ENCODE assay signal across 8 cellular contexts in the genomic region with DNA sequence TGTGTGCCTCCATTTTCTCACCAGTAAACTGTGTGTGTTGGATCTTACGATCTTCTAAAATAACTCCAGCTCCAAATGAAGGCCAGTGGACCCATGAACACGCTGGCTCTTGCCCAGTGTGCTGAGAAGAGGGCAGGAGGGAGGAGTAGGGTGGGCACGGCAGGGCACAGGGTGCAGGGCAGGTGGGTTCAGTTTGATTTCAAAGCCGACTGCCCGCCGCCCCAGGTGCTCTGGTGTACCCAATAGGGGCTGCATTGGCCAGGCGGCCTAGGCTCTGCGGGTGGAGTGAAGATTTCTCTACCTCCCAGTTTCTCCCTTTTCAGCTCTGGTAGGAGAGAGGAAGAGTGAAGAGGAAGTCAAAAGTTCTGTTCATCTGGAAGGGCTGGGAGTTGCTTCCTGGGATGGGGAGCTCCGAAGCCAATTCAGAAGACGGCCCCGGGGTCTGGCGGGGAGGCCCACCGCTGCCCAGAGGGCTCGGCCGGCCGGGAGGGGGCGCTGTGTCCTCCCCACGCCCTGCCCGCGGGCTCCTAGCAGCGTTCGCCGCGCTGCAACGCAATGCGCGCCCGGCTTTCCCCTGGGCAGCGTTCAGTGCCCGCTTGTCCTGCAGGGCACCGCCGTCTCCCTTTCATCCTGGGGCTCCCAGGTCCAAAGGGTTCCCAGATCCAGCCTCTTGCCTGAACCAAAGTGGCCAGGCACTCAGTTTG. TPM values are rescaled to one million over a fixed set of nuclear protein-coding genes. Genes with fewer than 3 reads are reported as not detected.
DNase-seq lines count a peak whose midpoint lies in the region; ATAC-seq, FAIRE-seq and TF ChIP-seq lines count a peak whose summit lies in the region.

No MANE protein-coding gene starts in this region.

- H3K27me3 ChIP-seq in cardiac muscle cell (peaks cover 82% of the 10 kb centered on the region), H1 (replicated peaks in 1 of 4; ENCODE audit: control insufficient read depth in 3 of 4, extremely low read depth in 1 of 4, insufficient read depth in 3 of 4, low read length in 3 of 4) (peaks cover 12 to 57% (median 49%) of the 10 kb centered on the region in 4 experiments), neuronal stem cell (ENCODE audit: control insufficient read depth in 3 of 3, insufficient read depth in 3 of 3, low read depth in 1 of 3, low read length in 3 of 3) (peaks cover 0 to 70% (median 27%) of the 10 kb centered on the region in 3 experiments)

- TF ChIP-seq POLR2A in H1 (IDR thresholded peaks at IDR 0.05; ENCODE audit: control extremely low read depth in 1 of 2, low read depth in 2 of 2, low read length in 2 of 2), result no peak

- H3K36me3 Mint-ChIP-seq in activated B cell treated with CpG ODN at 0.5 μM for 24 hours (ENCODE audit: low read depth), result no peaks in the 10 kb centered on the region

- H3K4me2 ChIP-seq in H1 (ENCODE audit: insufficient read depth in 1 of 2, low read depth in 2 of 2, low read length in 2 of 2), result peak overlapping the region; percentile 79 to 92
- peak overlapping the region; percentile 100 for H3K4me2 ChIP-seq in neuronal stem cell (ENCODE audit: insufficient read depth, low read length, poor library complexity, severe bottlenecking)

- H3K4ac ChIP-seq in H1 (replicated peaks; ENCODE audit: insufficient read length, low read depth, low read length) (no peak overlapping the region), neuronal stem cell (ENCODE audit: low read length) (no peak overlapping the region)

- H3K9ac ChIP-seq in H1 (replicated peaks in 1 of 4; ENCODE audit: extremely low read depth in 1 of 4, low read depth in 3 of 4, low read length in 3 of 4), result no peak overlapping the region
- H3K9ac ChIP-seq in neuronal stem cell (ENCODE audit: low read depth, low read length, poor library complexity), result peak overlapping the region; percentile 79

- DNase-seq in cardiac muscle cell (ENCODE audit: low read depth in 1 of 2, low spot score in 1 of 2), result peak; percentile 25 to 65
- no peak for DNase-seq in cardiac septum (ENCODE audit: low spot score)
- DNase-seq in activated B cell treated with CpG ODN at 0.5 μM for 24 hours, result no peak
- DNase-seq in H1 (ENCODE audit: low read depth in 1 of 2, low spot score in 2 of 2), result peak in 1 of 2 experiments; percentile 93
- peak; percentile 62 for DNase-seq in neuronal stem cell (ENCODE audit: low spot score)
- DNase-seq in urothelium cell line (ENCODE audit: low spot score), result peak; percentile 58
- no peak for DNase-seq in T1000 (lab: John Stamatoyannopoulos, UW)
- no peak for DNase-seq in NCI-H1048 (lab: John Stamatoyannopoulos, UW)

- TF ChIP-seq CTCF in cardiac muscle cell (IDR thresholded peaks at IDR 0.05; ENCODE audit: low read depth, low read length) (peak; percentile 40), activated B cell treated with CpG ODN at 0.5 μM for 24 hours (IDR thresholded peaks at IDR 0.05) (no peak), H1 (IDR thresholded peaks at IDR 0.05; ENCODE audit: control extremely low read depth in 1 of 3, insufficient read depth in 1 of 3, low read depth in 1 of 3, low read length in 3 of 3) (peak; percentile 81 to 90 (median 87))

- H2BK120ac ChIP-seq in H1 (replicated peaks; ENCODE audit: low read depth, low read length), result no peak overlapping the region
- H2BK120ac ChIP-seq in neuronal stem cell (ENCODE audit: low read depth, low read length), result peak overlapping the region; percentile 16

- H4K5ac ChIP-seq in H1 (ENCODE audit: insufficient read length, low read depth, low read length), result no peak overlapping the region

- H3K79me2 ChIP-seq in H1 (ENCODE audit: control insufficient read depth in 1 of 2, insufficient read depth in 2 of 2, low read length in 2 of 2), result no peaks in the 10 kb centered on the region

- H3K4me1 Mint-ChIP-seq in activated B cell treated with CpG ODN at 0.5 μM for 24 hours, result peaks cover 11% of the 10 kb centered on the region

- peak overlapping the region; percentile 66 for H3K4me3 Mint-ChIP-seq in activated B cell treated with CpG ODN at 0.5 μM for 24 hours

- no peaks in the 10 kb centered on the region for H4K20me1 ChIP-seq in H1 (replicated peaks in 1 of 2; ENCODE audit: control insufficient read depth in 1 of 2, insufficient read depth in 2 of 2, low read length in 2 of 2)

- H2AK5ac ChIP-seq in H1 (ENCODE audit: low read depth, low read length) (no peak overlapping the region), neuronal stem cell (ENCODE audit: low read depth, low read length) (no peak overlapping the region)

- ATAC-seq in activated B cell treated with CpG ODN at 0.5 μM for 24 hours (ENCODE audit: low read depth), result no peak

- H3K36me3 ChIP-seq in cardiac muscle cell (no peaks in the 10 kb centered on the region), H1 (ENCODE audit: control insufficient read depth in 2 of 4, insufficient read depth in 4 of 4, low read length in 3 of 4) (no peaks in the 10 kb centered on the region), neuronal stem cell (replicated peaks in 1 of 2; ENCODE audit: control insufficient read depth in 2 of 2, insufficient read depth in 2 of 2, low read length in 2 of 2) (no peaks in the 10 kb centered on the region)

- H2BK12ac ChIP-seq in H1 (ENCODE audit: low read depth, low read length) (0 out of 2 replicates have a peak overlapping the region, but pooled peaks have one; percentile 68), neuronal stem cell (ENCODE audit: low read length) (no peak overlapping the region)

- H3K79me1 ChIP-seq in H1 (ENCODE audit: low read depth, low read length), result no peaks in the 10 kb centered on the region
- no peaks in the 10 kb centered on the region for H3K79me1 ChIP-seq in neuronal stem cell (ENCODE audit: low read depth, low read length)

- no peak overlapping the region for H3K27ac ChIP-seq in cardiac muscle cell
- no peak overlapping the region for H3K27ac ChIP-seq in H1 (ENCODE audit: low read depth, low read length)
- H3K27ac ChIP-seq in neuronal stem cell (replicated peaks; ENCODE audit: low read length), result no peak overlapping the region

- peak; percentile 48 to 67; a peak in 3 of 4 replicates for TF ChIP-seq RAD21 in H1 (IDR thresholded peaks at IDR 0.05 in 1 of 2, conservative IDR thresholded peaks at IDR 0.05 in 1 of 2; ENCODE audit: low read depth in 2 of 2, low read length in 2 of 2)

- peaks cover 16% of the 10 kb centered on the region; the same call in 1 of the 2 replicates for H3K23me2 ChIP-seq in H1 (ENCODE audit: low read depth, low read length)

- intact Hi-C loops in cardiac septum (cut with DNase I), result no loop called here
- intact Hi-C loops in activated B cell treated with CpG ODN at 0.5 μM for 24 hours (cut with micrococcal nuclease), result loop anchor here (10.0 kb wide), 2 partner anchors 88 to 482 kb away; no protein-coding TSS in a partner anchor

- H3K4me1 ChIP-seq in cardiac muscle cell (ENCODE audit: low read depth) (peaks cover 14% of the 10 kb centered on the region), H1 (replicated peaks in 1 of 4; ENCODE audit: control insufficient read depth in 3 of 4, insufficient read depth in 4 of 4, low read length in 3 of 4) (peaks cover 0 to 19% (median 6%) of the 10 kb centered on the region in 4 experiments; a peak in 6 of 7 replicates), neuronal stem cell (ENCODE audit: control insufficient read depth in 2 of 2, insufficient read depth in 1 of 2, low read depth in 1 of 2, low read length in 2 of 2) (peaks cover 2 to 12% of the 10 kb centered on the region in 2 donors)

- H3K4me3 ChIP-seq in cardiac muscle cell (peak overlapping the region; percentile 39), H1 (ENCODE audit: extremely low read depth in 1 of 4, insufficient read depth in 2 of 4, low read depth in 3 of 4, low read length in 4 of 4) (peak overlapping the region; percentile 48 to 96 (median 76)), neuronal stem cell (ENCODE audit: low read length in 2 of 2) (peak overlapping the region; percentile 41 to 77)

- H2BK5ac ChIP-seq in H1 (ENCODE audit: low read depth, low read length) (peak overlapping the region; percentile 60; the same call in 1 of the 2 replicates), neuronal stem cell (ENCODE audit: low read length) (no peak overlapping the region)

- FAIRE-seq in H1 (lab: Jason Lieb, UNC) (no peak), urothelium cell line (lab: Jason Lieb, UNC) (no peak)

- H3K9me3 ChIP-seq in cardiac muscle cell (ENCODE audit: low read depth) (no peaks in the 10 kb centered on the region), H1 (ENCODE audit: insufficient read depth in 2 of 2, low read depth in 1 of 2, low read length in 1 of 2) (no peaks in the 10 kb centered on the region), neuronal stem cell (replicated peaks in 1 of 2; ENCODE audit: control insufficient read depth in 2 of 2, insufficient read depth in 1 of 2, low read depth in 1 of 2, low read length in 2 of 2) (no peaks in the 10 kb centered on the region)

- H4K8ac ChIP-seq in H1 (ENCODE audit: extremely low read depth, insufficient read depth, low read length) (no peak overlapping the region), neuronal stem cell (ENCODE audit: low read depth, low read length) (no peak overlapping the region)

- H3K23ac ChIP-seq in H1 (ENCODE audit: insufficient read length) (no peak overlapping the region), neuronal stem cell (ENCODE audit: low read depth, low read length, poor library complexity) (peak overlapping the region; percentile 76)

- H3K18ac ChIP-seq in H1 (ENCODE audit: extremely low read depth, low read length) (peak overlapping the region; percentile 83), neuronal stem cell (ENCODE audit: low read length) (peak overlapping the region; percentile 93)

- 32% methylated on average over 22 of the region's 32 CpGs; no CpG with 5 or more reads in 1 of the 2 experiments for WGBS in H1 (ENCODE audit: extremely low coverage in 1 of 2, insufficient coverage in 1 of 2, insufficient read length in 1 of 2, insufficient replicate concordance in 2 of 2, low coverage in 1 of 2, low lambda C conversion rate in 2 of 2, missing lambda C conversion rate in 1 of 2), 2 experiments
- WGBS in neuronal stem cell (ENCODE audit: extremely low coverage in 2 of 2, insufficient read length in 2 of 2, insufficient replicate concordance in 1 of 2), 2 donors, result no CpG with 5 or more reads among the region's 32 CpGs

- CTCF ChIA-PET in activated B cell treated with CpG ODN at 0.5 μM for 24 hours (lab: Charles Lee), result no interaction called here
- CTCF ChIA-PET in H1 (lab: Charles Lee; ENCODE audit: partially characterized antibody), result interaction anchor here (0.8 to 7.3 kb wide), 55 partner anchors 10 to 485 kb away, joined by 3 to 84 read pairs (median 6); no protein-coding TSS in a partner anchor

- H2AFZ ChIP-seq in H1 (ENCODE audit: low read length), result peak overlapping the region; percentile 94; the same call in 1 of the 2 replicates
- H2AFZ ChIP-seq in neuronal stem cell (ENCODE audit: low read length), result peak overlapping the region; percentile 95

- H3K27me3 Mint-ChIP-seq in activated B cell treated with CpG ODN at 0.5 μM for 24 hours, result peaks cover 58% of the 10 kb centered on the region

- POLR2A ChIA-PET in activated B cell treated with CpG ODN at 0.5 μM for 24 hours (lab: Charles Lee) (no interaction called here), H1 (lab: Charles Lee; ENCODE audit: partially characterized antibody) (interaction anchor here (0.8 to 4.2 kb wide), 5 partner anchors 10 to 143 kb away, joined by 3 to 23 read pairs (median 3); no protein-coding TSS in a partner anchor)

- 0 out of 2 replicates have a peak overlapping the region, but pooled peaks have one; percentile 61 for H2BK15ac ChIP-seq in H1 (ENCODE audit: low read length)
- H2BK15ac ChIP-seq in neuronal stem cell (ENCODE audit: low read length), result peak overlapping the region; percentile 46

- H3K56ac ChIP-seq in H1 (replicated peaks; ENCODE audit: insufficient read length, low read depth, low read length), result no peak overlapping the region

- H2BK20ac ChIP-seq in H1 (ENCODE audit: low read length), result no peak overlapping the region; the same call in 1 of the 2 replicates

- H3K9me3 Mint-ChIP-seq in activated B cell treated with CpG ODN at 0.5 μM for 24 hours, result no peaks in the 10 kb centered on the region

- H3K14ac ChIP-seq in H1 (ENCODE audit: insufficient read length) (no peak overlapping the region), neuronal stem cell (ENCODE audit: low read length) (no peak overlapping the region)

- no peak for TF ChIP-seq EP300 in H1 (IDR thresholded peaks at IDR 0.05; ENCODE audit: borderline replicate concordance in 1 of 2, low read depth in 2 of 2, low read length in 2 of 2)

- no peak overlapping the region for H3K27ac Mint-ChIP-seq in activated B cell treated with CpG ODN at 0.5 μM for 24 hours

- no peak overlapping the region for H4K91ac ChIP-seq in H1 (replicated peaks; ENCODE audit: insufficient read length, low read length)
- H4K91ac ChIP-seq in neuronal stem cell (ENCODE audit: low read depth, low read length, poor library complexity), result no peak overlapping the region

RNA-seq across cellular contexts. Expression of gene CRHR1, which starts 1.1 kb away (rescaled TPM):
- total RNA-seq in cardiac muscle cell (0.11 and 0.86 TPM in 2 replicates), cardiac septum (not detected), activated B cell treated with CpG ODN at 0.5 μM for 24 hours (not detected in 2 replicates)
- polyA plus RNA-seq in cardiac muscle cell (0.27 TPM in 1 of 2 replicates, not detected in the other), H1 (2011; rRNA removed) (1.2 and 1.7 TPM in 2 replicates)
- 0.55 and 0.56 TPM in 2 replicates for total RNA-seq in H1 (2021; fragmentation: NEBNext Ultra II Directional; extraction: Animal tissue kit (Norgen Biotek cat#: 25700))
- 1.3 TPM for polyA plus RNA-seq in H1 (2011; cell fraction: cytosol; rRNA removed)
- 2.9 TPM for polyA plus RNA-seq in H1 (2011; cell fraction: nucleus; rRNA removed)
- polyA plus RNA-seq in H1 (2012, experiment 1 of 2), result 0.37 to 1.0 TPM (median 0.62 TPM) in 4 replicates
- 0.56 TPM for polyA plus RNA-seq in H1 (2012, experiment 2 of 2)
- 0.53 TPM for polyA plus RNA-seq in H1 (2013, experiment 1 of 2)
- 0.42 TPM for polyA plus RNA-seq in H1 (2013, experiment 2 of 2)
- 0.66 and 3.0 TPM in 2 replicates for polyA minus RNA-seq in H1 (2011; rRNA and poly(A)+ RNA removed)
- polyA minus RNA-seq in H1 (2011; cell fraction: cytosol; rRNA and poly(A)+ RNA removed), result not detected
- 1.1 TPM for polyA minus RNA-seq in H1 (2011; cell fraction: nucleus; rRNA and poly(A)+ RNA removed)
- 2.5 TPM for polyA plus RNA-seq in neuronal stem cell (2013, experiment 1 of 2)
- polyA plus RNA-seq in neuronal stem cell (2013, experiment 2 of 2), result 2.4 TPM

Comparison
In these comparisons a context has a peak if more than half of its experiments do, and no peak if none do; other contexts are left out.
1. DNase-seq: peak in cardiac muscle cell (2 of 2), neuronal stem cell (single experiment) and urothelium cell line (single experiment); none in cardiac septum (single experiment), activated B cell treated with CpG ODN at 0.5 μM for 24 hours (single experiment), T1000 (single experiment) and NCI-H1048 (single experiment).
2. Peak in every context shown above with its lines, with median percentiles within 50 percentile points of each other: H3K4me3 ChIP-seq.